ENCODE assay signal across 11 cellular contexts in the genomic region with DNA sequence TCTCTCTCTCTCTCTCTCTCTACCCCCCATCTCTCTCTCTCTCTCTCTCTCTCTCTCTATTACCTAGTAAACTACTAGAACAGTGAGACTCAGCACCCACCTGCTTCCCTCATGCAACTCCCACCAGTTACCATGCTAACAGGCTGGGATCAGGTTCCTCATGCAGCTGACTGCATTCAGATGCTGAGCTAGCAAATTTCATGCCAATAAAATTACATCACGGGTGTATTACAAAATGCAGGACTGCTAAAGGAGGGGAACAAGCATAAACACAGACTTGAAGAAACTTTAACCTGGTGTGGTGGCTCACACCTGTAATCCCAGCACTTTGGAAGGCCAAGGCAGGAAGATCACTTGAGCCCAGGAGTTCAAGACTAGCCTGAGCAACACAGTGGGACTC.
DNase-seq lines count a peak whose midpoint lies in the region; ATAC-seq, FAIRE-seq and TF ChIP-seq lines count a peak whose summit lies in the region.
"Had no signal": no experiment of that assay in that cellular context is flagged by ENCODE, and none has a peak within 500 bp of the region (broad histone marks: within the 10 kb centered on the region; RNA-seq: fewer than 3 reads in every experiment).

No MANE protein-coding gene starts in this region.

- H3K27ac ChIP-seq in right atrium auricular region, result no peak overlapping the region
- H3K27ac ChIP-seq in body of pancreas, result no peak overlapping the region
- H3K27ac ChIP-seq in HepG2 (ENCODE audit: extremely low read length, insufficient read depth, low read length), result no peak overlapping the region
- no peak overlapping the region for H3K27ac ChIP-seq in aorta (ENCODE audit: low read depth in 1 of 2, low read length in 2 of 2)
- H3K27ac ChIP-seq in brain microvascular endothelial cell, result no peak overlapping the region
- no peak overlapping the region for H3K27ac ChIP-seq in GM23338 (ENCODE audit: low read depth)
- H3K27ac ChIP-seq: C4-2B, SJCRH30 had no signal

- peak; percentile 77 for ATAC-seq in Right ventricle myocardium superior (ENCODE audit: poor library complexity)
- peak; percentile 38 for ATAC-seq in body of pancreas
- no peak for ATAC-seq in HepG2
- peak; percentile 67 for ATAC-seq in aorta (ENCODE audit: low FRiP score)
- no peak for ATAC-seq in GM23338

- TF ChIP-seq POLR2A in body of pancreas (IDR thresholded peaks at IDR 0.05) (no peak), HepG2 (IDR thresholded peaks at IDR 0.05; ENCODE audit: insufficient read depth in 1 of 2, low read depth in 2 of 2, low read length in 2 of 2) (no peak)

- H3F3A ChIP-seq in GM23338 (replicated peaks; ENCODE audit: low read depth), result no peaks in the 10 kb centered on the region

- H3K79me2 ChIP-seq in HepG2 (ENCODE audit: insufficient read depth, low read length), result no peaks in the 10 kb centered on the region
- no peaks in the 10 kb centered on the region for H3K79me2 ChIP-seq in GM23338 (replicated peaks; ENCODE audit: insufficient read depth)

- H3K36me3 ChIP-seq in right atrium auricular region (peaks cover 22% of the 10 kb centered on the region), body of pancreas (replicated peaks in 1 of 2; ENCODE audit: insufficient read depth in 1 of 2, low read depth in 2 of 2) (peaks cover 4 to 25% of the 10 kb centered on the region in 2 donors), HepG2 (replicated peaks in 1 of 2; ENCODE audit: control insufficient read depth in 1 of 2, insufficient read depth in 2 of 2, low read length in 2 of 2) (peaks cover 13 to 57% of the 10 kb centered on the region in 2 experiments), aorta (ENCODE audit: control insufficient read depth in 1 of 2, insufficient read depth in 2 of 2, low read length in 1 of 2) (peaks cover 0 to 5% of the 10 kb centered on the region in 2 donors), brain microvascular endothelial cell (replicated peaks) (peaks cover 7% of the 10 kb centered on the region), GM23338 (ENCODE audit: insufficient read depth) (peaks cover 41% of the 10 kb centered on the region; the same call in 1 of the 2 replicates)

- H3K4me1 Mint-ChIP-seq in GM23338, result no peaks in the 10 kb centered on the region

- H3K27me3 ChIP-seq in right atrium auricular region (no peaks in the 10 kb centered on the region), body of pancreas (no peaks in the 10 kb centered on the region), HepG2 (ENCODE audit: control insufficient read depth in 1 of 2, insufficient read depth in 2 of 2, low read length in 2 of 2) (no peaks in the 10 kb centered on the region), aorta (ENCODE audit: control insufficient read depth in 1 of 2, insufficient read depth in 2 of 2, low read length in 1 of 2) (no peaks in the 10 kb centered on the region), brain microvascular endothelial cell (replicated peaks) (no peaks in the 10 kb centered on the region), GM23338 (ENCODE audit: insufficient read depth) (no peaks in the 10 kb centered on the region)
- H3K27me3 ChIP-seq: SJCRH30 had no signal

- no peak for TF ChIP-seq EP300 in HepG2 (IDR thresholded peaks at IDR 0.05; ENCODE audit: low read depth in 2 of 2, low read length in 2 of 2)
- no peak for TF ChIP-seq EP300 in HepG2 (CRISPR knock-in tag; IDR thresholded peaks at IDR 0.05; ENCODE audit: borderline replicate concordance)

- peaks cover 61% of the 10 kb centered on the region for H3K36me3 Mint-ChIP-seq in GM23338 (ENCODE audit: low read depth)

- no peaks in the 10 kb centered on the region for H3K4me1 ChIP-seq in right atrium auricular region
- H3K4me1 ChIP-seq in body of pancreas, result no peaks in the 10 kb centered on the region
- H3K4me1 ChIP-seq in HepG2 (ENCODE audit: insufficient read depth, low read length), result peaks cover 7% of the 10 kb centered on the region; the same call in 1 of the 2 replicates
- H3K4me1 ChIP-seq in aorta (ENCODE audit: control insufficient read depth in 1 of 2, insufficient read depth in 2 of 2, low read length in 2 of 2), result no peaks in the 10 kb centered on the region
- H3K4me1 ChIP-seq in GM23338 (ENCODE audit: insufficient read depth), result no peaks in the 10 kb centered on the region
- H3K4me1 ChIP-seq: SJCRH30 had no signal

- TF ChIP-seq RAD21 in HepG2 (CRISPR knock-in tag; IDR thresholded peaks at IDR 0.05), result no peak

- H4K20me1 ChIP-seq in HepG2 (ENCODE audit: insufficient read depth, low read length), result no peaks in the 10 kb centered on the region; the same call in 1 of the 2 replicates
- no peaks in the 10 kb centered on the region for H4K20me1 ChIP-seq in GM23338 (replicated peaks; ENCODE audit: insufficient read depth)

- CTCF ChIA-PET in HepG2 (lab: Yijun Ruan, JAX; ENCODE audit: low intra/inter-chr PET ratio, low total read pairs), result no interaction called here

- no TSS peak for BruUV-seq in HepG2 (replicated peaks; lab: Mats Ljungman, UMichigan)

- H2AFZ ChIP-seq in HepG2 (ENCODE audit: low read length), result no peak overlapping the region
- no peak overlapping the region for H2AFZ ChIP-seq in GM23338

- H3K9ac ChIP-seq in HepG2 (ENCODE audit: insufficient read depth, low read depth, low read length), result no peak overlapping the region

- no peak overlapping the region for H3K4me3 Mint-ChIP-seq in GM23338

- in situ Hi-C loops in HepG2 (cut with HindIII; ENCODE audit: extremely low pct_ligation_motif_present, low pct_unique_long_range_greater_than_20kb), result no loop called here
- in situ Hi-C loops in brain microvascular endothelial cell (cut with HindIII; ENCODE audit: low pct_ligation_motif_present, low sequenced_read_pairs), result no loop called here

- DNase-seq in Right ventricle myocardium superior (no peak), right atrium auricular region (ENCODE audit: low spot score) (no peak), body of pancreas (peak in 3 of 4 donors; percentile 20 to 55 (median 24)), HepG2 (ENCODE audit: low spot score) (no peak), aorta (peak in 1 of 2 donors; percentile 55), globus pallidus (ENCODE audit: low spot score) (no peak), brain microvascular endothelial cell (no peak), GM23338 (ENCODE audit: low spot score) (no peak)
- DNase-seq: NCI-H526 treated with DMSO at 0.1 percent for 48 hours had no signal

- H3K27ac Mint-ChIP-seq in GM23338, result no peak overlapping the region

- POLR2A ChIA-PET in HepG2 (lab: Yijun Ruan, JAX), result no interaction called here

- H3K27me3 Mint-ChIP-seq in GM23338 (ENCODE audit: insufficient read depth, low read depth, poor library complexity), result no peaks in the 10 kb centered on the region

- no peaks in the 10 kb centered on the region for H3K9me3 ChIP-seq in right atrium auricular region
- no peaks in the 10 kb centered on the region for H3K9me3 ChIP-seq in body of pancreas
- H3K9me3 ChIP-seq in HepG2 (ENCODE audit: low read length), result no peaks in the 10 kb centered on the region
- no peaks in the 10 kb centered on the region for H3K9me3 ChIP-seq in aorta (ENCODE audit: control insufficient read depth, low read length)
- H3K9me3 ChIP-seq: SJCRH30 had no signal

- 35 to 53% methylated on average over 1 of the region's 1 CpG for WGBS in body of pancreas, 2 donors
- 90% methylated on average over 1 of the region's 1 CpG for WGBS in HepG2 (ENCODE audit: low lambda C conversion rate)
- WGBS in aorta, 2 donors, result 13 to 15% methylated on average over 1 of the region's 1 CpG

- FAIRE-seq in HepG2 (lab: Jason Lieb, UNC), result no peak

- H3K4me2 ChIP-seq in HepG2 (ENCODE audit: low read depth, low read length), result no peak overlapping the region
- H3K4me2 ChIP-seq in GM23338, result no peak overlapping the region

- intact Hi-C loops in Right ventricle myocardium superior (cut with DNase I) (no loop called here), body of pancreas (cut with DNase I) (no loop called here), HepG2 (cut with micrococcal nuclease; ENCODE audit: unreplicated experiment) (no loop called here), aorta (cut with DNase I) (no loop called here)

- no peaks in the 10 kb centered on the region for H3K9me2 ChIP-seq in GM23338 (ENCODE audit: insufficient read depth)

- H3K4me3 ChIP-seq in right atrium auricular region, result no peak overlapping the region
- no peak overlapping the region for H3K4me3 ChIP-seq in body of pancreas
- no peak overlapping the region for H3K4me3 ChIP-seq in HepG2 (replicated peaks in 1 of 3; ENCODE audit: insufficient read depth in 1 of 3, low read depth in 2 of 3, low read length in 3 of 3)
- H3K4me3 ChIP-seq in aorta (ENCODE audit: low read length in 2 of 2), result no peak overlapping the region
- no peak overlapping the region for H3K4me3 ChIP-seq in brain microvascular endothelial cell (ENCODE audit: low read depth, low read length)
- H3K4me3 ChIP-seq in GM23338, result no peak overlapping the region
- H3K4me3 ChIP-seq: SJCRH30 had no signal

- H3K9me3 Mint-ChIP-seq in GM23338, result no peaks in the 10 kb centered on the region; the same call in 2 of the 3 replicates

- TF ChIP-seq CTCF in right atrium auricular region (IDR thresholded peaks at IDR 0.05) (no peak), body of pancreas (IDR thresholded peaks at IDR 0.05) (no peak), HepG2 (CRISPR knock-in tag; IDR thresholded peaks at IDR 0.05) (no peak), brain microvascular endothelial cell (IDR thresholded peaks at IDR 0.05; ENCODE audit: low read depth, low read length, missing control alignments) (no peak), GM23338 (conservative IDR thresholded peaks at IDR 0.05; ENCODE audit: low read depth in 2 of 2) (no peak)

TF ChIP-seq in HepG2, 621 proteins besides CTCF, POLR2A, EP300 and RAD21:
- TF ChIP-seq MAFF (IDR thresholded peaks at IDR 0.05; ENCODE audit: low read depth, low read length) (peak; percentile 72), RFX1 (IDR thresholded peaks at IDR 0.05) (no peak), MAFK (conservative IDR thresholded peaks at IDR 0.05 in 1 of 2, IDR thresholded peaks at IDR 0.05 in 1 of 2; ENCODE audit: low read length in 2 of 2) (peak; percentile 70 to 80)

TF ChIP-seq in GM23338, 12 proteins besides CTCF, POLR2A, EP300 and RAD21:
- no peak for TF ChIP-seq CREB1 (CRISPR knock-in tag; IDR thresholded peaks at IDR 0.05; ENCODE audit: low read depth)

Comparison
In these comparisons a context has a peak if more than half of its experiments do, and no peak if none do; other contexts are left out.
1. ATAC-seq: peak in Right ventricle myocardium superior (single experiment), body of pancreas (single experiment) and aorta (single experiment); none in HepG2 (single experiment) and GM23338 (single experiment).
2. DNase-seq: peak in body of pancreas (3 of 4); none in Right ventricle myocardium superior (single experiment), right atrium auricular region (single experiment), HepG2 (single experiment), globus pallidus (single experiment), brain microvascular endothelial cell (single experiment) and GM23338 (single experiment).